ENCODE assay signal across 1 cellular context in genomic region chr2:24454258-24454657, GRCh38.
TF ChIP-seq lines count a peak whose summit lies in the region.

No MANE protein-coding gene starts in this region.

TF ChIP-seq in IMR-90, 13 proteins besides CTCF, POLR2A, EP300 and RAD21 (continued from another document):
- TF ChIP-seq ELK1 (IDR thresholded peaks at IDR 0.05; ENCODE audit: borderline replicate concordance, low read depth, low read length), result no peak
